29 cellular contexts compared by ENCODE assay signal in the genomic region with DNA sequence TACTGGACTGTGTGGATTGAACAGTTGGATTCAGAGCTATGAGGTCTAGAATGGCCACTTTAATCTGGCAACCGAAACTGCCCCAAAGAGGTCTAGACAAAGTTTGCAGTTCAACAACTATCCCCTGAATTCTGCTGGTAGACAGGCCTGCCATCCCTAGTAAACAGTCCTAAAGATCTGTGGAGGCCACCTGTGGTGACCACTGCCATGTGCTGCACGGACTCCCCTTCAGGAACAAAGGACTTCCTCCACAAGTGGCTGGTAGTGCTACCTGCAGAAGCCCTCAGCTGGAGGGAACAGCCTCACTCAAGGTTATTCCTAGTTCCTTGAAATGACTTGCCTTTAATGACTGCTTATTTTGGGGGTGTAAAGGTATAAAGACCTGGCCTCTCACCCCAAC. TPM values are rescaled to one million over a fixed set of nuclear protein-coding genes. Genes with fewer than 3 reads are reported as not detected.
"Had no signal": no experiment of that assay in that cellular context is flagged by ENCODE, and none has a peak within 500 bp of the region (broad histone marks: within the 10 kb centered on the region; RNA-seq: fewer than 3 reads in every experiment).

No MANE protein-coding gene starts in this region.

- H2AFZ ChIP-seq: hepatocyte had no signal

- H3K27ac Mint-ChIP-seq: activated CD4-positive, alpha-beta T cell treated with anti-CD3 and anti-CD28 coated beads for 36 hours; activated CD8-positive, alpha-beta memory T cell treated with anti-CD3 and anti-CD28 coated beads, Interleukin-2, amount 10 ng/mL, durations not matched to agents 7 days and 5 days; activated CD8-positive, alpha-beta T cell treated with anti-CD3 and anti-CD28 coated beads, Interleukin-2, amount 10 ng/mL, durations not matched to agents 7 days and 5 days; activated naive CD4-positive, alpha-beta T cell treated with anti-CD3 and anti-CD28 coated beads for 36 hours; activated naive CD8-positive, alpha-beta T cell treated with anti-CD3 and anti-CD28 coated beads for 36 hours; brain; effector memory CD8-positive, alpha-beta T cell; natural killer cell treated with Interleukin-12 subunit alpha and Interleukin-12 subunit beta and Interleukin-15 and Interleukin-18, amount 100 ng/mL, for 72 hours; stimulated activated memory B cell treated with anti-CD40 and anti-IgM and Interleukin-4, amounts not matched to agents 10 μg/mL and 1 μg/mL and 100 μg/mL, for 72 hours; stimulated activated naive CD8-positive, alpha-beta T cell treated with anti-CD3 and anti-CD28 coated beads, Interleukin-15, amount 100 ng/mL, for 72 hours; T-helper 2 cell treated with Interferon-gamma antibody and Interleukin-4, amounts not matched to agents 5 μg/mL and 100 μg/mL, for 36 hours had no signal

- H3K36me3 ChIP-seq: adrenal gland, gastroesophageal sphincter, right atrium auricular region, thyroid gland, upper lobe of right lung had no signal

- H3K9me3 ChIP-seq: adrenal gland, gastroesophageal sphincter, mucosa of descending colon, right atrium auricular region, thyroid gland, upper lobe of right lung had no signal

- H3K36me3 Mint-ChIP-seq: activated CD8-positive, alpha-beta memory T cell treated with anti-CD3 and anti-CD28 coated beads, Interleukin-2, amount 10 ng/mL, durations not matched to agents 7 days and 5 days; activated naive CD8-positive, alpha-beta T cell treated with anti-CD3 and anti-CD28 coated beads for 36 hours; brain; natural killer cell treated with Interleukin-12 subunit alpha and Interleukin-12 subunit beta and Interleukin-15 and Interleukin-18, amount 100 ng/mL, for 72 hours; stimulated activated memory B cell treated with anti-CD40 and anti-IgM and Interleukin-4, amounts not matched to agents 10 μg/mL and 1 μg/mL and 100 μg/mL, for 72 hours had no signal

- ATAC-seq: activated CD4-positive, alpha-beta T cell treated with anti-CD3 and anti-CD28 coated beads for 36 hours; activated CD8-positive, alpha-beta memory T cell treated with anti-CD3 and anti-CD28 coated beads, Interleukin-2, amount 10 ng/mL, durations not matched to agents 7 days and 5 days; activated CD8-positive, alpha-beta T cell treated with anti-CD3 and anti-CD28 coated beads, Interleukin-2, amount 10 ng/mL, durations not matched to agents 7 days and 5 days; effector memory CD8-positive, alpha-beta T cell; gastroesophageal sphincter; left cardiac atrium; left ventricle myocardium superior; mucosa of descending colon; stimulated activated memory B cell treated with anti-CD40 and anti-IgM and Interleukin-4, amounts not matched to agents 10 μg/mL and 1 μg/mL and 100 μg/mL, for 72 hours; stimulated activated naive CD8-positive, alpha-beta T cell treated with anti-CD3 and anti-CD28 coated beads, Interleukin-15, amount 100 ng/mL, for 72 hours; upper lobe of right lung had no signal

- DNase-seq: activated CD4-positive, alpha-beta T cell treated with anti-CD3 and anti-CD28 coated beads for 36 hours; activated CD4-positive, CD25-positive, alpha-beta regulatory T cell; activated CD8-positive, alpha-beta memory T cell treated with anti-CD3 and anti-CD28 coated beads, Interleukin-2, amount 10 ng/mL, durations not matched to agents 7 days and 5 days; activated CD8-positive, alpha-beta T cell treated with anti-CD3 and anti-CD28 coated beads, Interleukin-2, amount 10 ng/mL, durations not matched to agents 7 days and 5 days; activated effector memory CD4-positive, alpha-beta T cell treated with Interleukin-2 at 50 U/mL for 16 hours; activated naive CD4-positive, alpha-beta T cell treated with anti-CD3 and anti-CD28 coated beads for 36 hours; activated naive CD8-positive, alpha-beta T cell treated with anti-CD3 and anti-CD28 coated beads for 36 hours; activated T-cell treated with anti-CD3 and anti-CD28 coated beads, Interleukin-2, amount 50 U/mL, for 48 hours; adrenal gland; aorta; cortex of kidney; effector memory CD8-positive, alpha-beta T cell; left cardiac atrium; left ventricle myocardium superior; mucosa of descending colon; stimulated activated CD4-positive, alpha-beta T cell treated with anti-CD3 and anti-CD28 coated beads, Interleukin-1b, Interleukin-23, amount 100 ng/mL, for 48 hours; stimulated activated CD4-positive, alpha-beta T cell treated with anti-CD3 and anti-CD28 coated beads, Interleukin-4, amount 100 ng/mL, for 4 hours; stimulated activated CD8-positive, alpha-beta memory T cell treated with anti-CD3 and anti-CD28 coated beads, Interleukin-4, amount 100 ng/mL, for 48 hours; stimulated activated naive CD8-positive, alpha-beta T cell treated with anti-CD3 and anti-CD28 coated beads, Interleukin-15, amount 100 ng/mL, for 72 hours; thyroid gland; upper lobe of right lung had no signal

- H3K4me3 Mint-ChIP-seq: activated CD4-positive, alpha-beta T cell treated with anti-CD3 and anti-CD28 coated beads for 36 hours; activated CD8-positive, alpha-beta memory T cell treated with anti-CD3 and anti-CD28 coated beads, Interleukin-2, amount 10 ng/mL, durations not matched to agents 7 days and 5 days; activated CD8-positive, alpha-beta T cell treated with anti-CD3 and anti-CD28 coated beads, Interleukin-2, amount 10 ng/mL, durations not matched to agents 7 days and 5 days; activated naive CD4-positive, alpha-beta T cell treated with anti-CD3 and anti-CD28 coated beads for 36 hours; activated naive CD8-positive, alpha-beta T cell treated with anti-CD3 and anti-CD28 coated beads for 36 hours; brain; effector memory CD8-positive, alpha-beta T cell; natural killer cell treated with Interleukin-12 subunit alpha and Interleukin-12 subunit beta and Interleukin-15 and Interleukin-18, amount 100 ng/mL, for 72 hours; stimulated activated memory B cell treated with anti-CD40 and anti-IgM and Interleukin-4, amounts not matched to agents 10 μg/mL and 1 μg/mL and 100 μg/mL, for 72 hours; stimulated activated naive CD8-positive, alpha-beta T cell treated with anti-CD3 and anti-CD28 coated beads, Interleukin-15, amount 100 ng/mL, for 72 hours; T-helper 2 cell treated with Interferon-gamma antibody and Interleukin-4, amounts not matched to agents 5 μg/mL and 100 μg/mL, for 36 hours had no signal

- H3K27me3 ChIP-seq: gastroesophageal sphincter, right atrium auricular region, thyroid gland had no signal

- H3K9me3 Mint-ChIP-seq: activated naive CD4-positive, alpha-beta T cell treated with anti-CD3 and anti-CD28 coated beads for 36 hours; activated naive CD8-positive, alpha-beta T cell treated with anti-CD3 and anti-CD28 coated beads for 36 hours; brain; effector memory CD8-positive, alpha-beta T cell; natural killer cell treated with Interleukin-12 subunit alpha and Interleukin-12 subunit beta and Interleukin-15 and Interleukin-18, amount 100 ng/mL, for 72 hours; stimulated activated memory B cell treated with anti-CD40 and anti-IgM and Interleukin-4, amounts not matched to agents 10 μg/mL and 1 μg/mL and 100 μg/mL, for 72 hours; stimulated activated naive CD8-positive, alpha-beta T cell treated with anti-CD3 and anti-CD28 coated beads, Interleukin-15, amount 100 ng/mL, for 72 hours; T-helper 2 cell treated with Interferon-gamma antibody and Interleukin-4, amounts not matched to agents 5 μg/mL and 100 μg/mL, for 36 hours had no signal

- H3K27ac ChIP-seq: adrenal gland, hepatocyte, right atrium auricular region, thyroid gland, upper lobe of right lung had no signal

- H3K79me2 ChIP-seq: hepatocyte had no signal

- H3K4me1 Mint-ChIP-seq: activated CD4-positive, alpha-beta T cell treated with anti-CD3 and anti-CD28 coated beads for 36 hours; brain had no signal

- H3K4me2 ChIP-seq: hepatocyte, smooth muscle cell had no signal

- H3K4me3 ChIP-seq: adrenal gland, gastroesophageal sphincter, hepatocyte, mucosa of descending colon, right atrium auricular region, smooth muscle cell, thyroid gland, upper lobe of right lung had no signal

RNA-seq across cellular contexts. Expression of a gene that starts 6.1 kb away (rescaled TPM):
- total RNA-seq: activated CD4-positive, alpha-beta T cell treated with anti-CD3 and anti-CD28 coated beads for 36 hours; activated CD8-positive, alpha-beta T cell treated with anti-CD3 and anti-CD28 coated beads, Interleukin-2, amount 10 ng/mL, durations not matched to agents 7 days and 5 days; activated naive CD4-positive, alpha-beta T cell treated with anti-CD3 and anti-CD28 coated beads for 36 hours; natural killer cell treated with Interleukin-12 subunit alpha and Interleukin-12 subunit beta and Interleukin-15 and Interleukin-18, amount 100 ng/mL, for 72 hours; smooth muscle cell had no signal
- polyA plus RNA-seq: smooth muscle cell had no signal
